15 cellular contexts compared by ENCODE assay signal in the genomic region with DNA sequence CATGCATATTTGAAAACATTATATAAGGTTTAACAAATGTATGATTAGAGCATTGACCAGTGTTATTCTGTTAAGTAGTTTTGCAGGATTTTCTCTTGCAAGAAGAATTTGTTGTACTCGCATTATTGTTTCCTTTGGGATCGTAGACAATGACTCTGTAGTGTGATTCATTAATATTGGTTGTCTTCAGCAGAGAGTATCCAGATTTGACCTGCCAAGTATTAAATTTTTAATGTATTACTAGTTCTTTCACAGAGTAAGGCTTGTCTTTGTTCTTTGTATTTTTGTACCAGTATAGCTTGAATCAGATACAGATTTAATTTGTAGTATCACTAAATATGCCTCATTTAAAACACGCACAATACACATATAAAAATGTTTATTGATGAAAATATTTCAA.
A peak's percentile ranks its signal among the peaks of the same experiment; 100 is the strongest.
DNase-seq lines count a peak whose midpoint lies in the region; ATAC-seq, FAIRE-seq and TF ChIP-seq lines count a peak whose summit lies in the region.
"Had no signal": no experiment of that assay in that cellular context is flagged by ENCODE, and none has a peak within 500 bp of the region (broad histone marks: within the 10 kb centered on the region; RNA-seq: fewer than 3 reads in every experiment).

No MANE protein-coding gene starts in this region.

- no peaks in the 10 kb centered on the region for H4K20me1 ChIP-seq in neural cell (ENCODE audit: insufficient read depth)

- no peak overlapping the region for H2AFZ ChIP-seq in neural cell (ENCODE audit: low read depth, low read length)
- H2AFZ ChIP-seq: GM23338 had no signal

- peak overlapping the region; percentile 5 for H3K4me2 ChIP-seq in neural cell (ENCODE audit: low read length)
- H3K4me2 ChIP-seq: GM23338 had no signal

- peaks cover 97% of the 10 kb centered on the region for H3K79me2 ChIP-seq in neural cell (replicated peaks; ENCODE audit: insufficient read depth, low read length)

- H3K4me3 ChIP-seq in epithelial cell of esophagus (ENCODE audit: low read length) (no peak overlapping the region), neural cell (ENCODE audit: low read length) (no peak overlapping the region), small intestine (ENCODE audit: low read depth in 1 of 2, low read length in 2 of 2) (no peak overlapping the region)
- H3K4me3 ChIP-seq: GM23338, Peyer's patch had no signal

- H3K27me3 ChIP-seq in neural cell (ENCODE audit: insufficient read depth, low read depth, low read length) (no peaks in the 10 kb centered on the region), small intestine (ENCODE audit: control insufficient read depth in 2 of 2, insufficient read depth in 2 of 2, low read length in 2 of 2) (no peaks in the 10 kb centered on the region)
- H3K27me3 ChIP-seq: Peyer's patch had no signal

- FAIRE-seq in small intestine (lab: Jason Lieb, UNC), result no peak

- peaks cover 4% of the 10 kb centered on the region for H3F3A ChIP-seq in neural cell (ENCODE audit: insufficient read depth, low read length, poor library complexity, severe bottlenecking)

- no peaks in the 10 kb centered on the region for H3K9me2 ChIP-seq in neural cell (ENCODE audit: insufficient read depth, low read length)

- no peaks in the 10 kb centered on the region for H3K36me3 ChIP-seq in neural cell (ENCODE audit: insufficient read depth, low read length)
- no peaks in the 10 kb centered on the region for H3K36me3 ChIP-seq in small intestine (ENCODE audit: control insufficient read depth in 2 of 2, insufficient read depth in 2 of 2, low read length in 2 of 2)
- H3K36me3 ChIP-seq: Peyer's patch had no signal

- WGBS in small intestine, 3 donors, result 83 to 95% (median 90%) methylated on average over 3 of the region's 3 CpGs

- TF ChIP-seq CTCF in epithelial cell of esophagus (IDR thresholded peaks at IDR 0.05; ENCODE audit: insufficient read depth, low read depth, low read length, missing control alignments) (no peak), neural cell (IDR thresholded peaks at IDR 0.05; ENCODE audit: poor library complexity, severe bottlenecking) (no peak)

- H3K9ac ChIP-seq in neural cell (ENCODE audit: low read length), result no peak overlapping the region

- no peak for TF ChIP-seq RAD21 in neural cell (conservative IDR thresholded peaks at IDR 0.05)

- peak; percentile 17 for DNase-seq in AG20443 (ENCODE audit: low spot score)
- peak; percentile 27 for DNase-seq in LHCN-M2 (ENCODE audit: low read depth)
- peak; percentile 37 for DNase-seq in epithelial cell of esophagus (ENCODE audit: low read depth)
- no peak for DNase-seq in cerebellar cortex (ENCODE audit: low spot score)
- no peak for DNase-seq in small intestine
- no peak for DNase-seq in RPMI8226
- DNase-seq: AML-193, COR-L47, NCI-H2029, NCI-H510A, Peyer's patch, SHP77 treated with DMSO at 0.1 percent for 48 hours had no signal

- no peaks in the 10 kb centered on the region for H3K9me3 ChIP-seq in neural cell (ENCODE audit: low read length)
- H3K9me3 ChIP-seq in small intestine (ENCODE audit: control insufficient read depth, low read depth), result no peaks in the 10 kb centered on the region
- H3K9me3 ChIP-seq: Peyer's patch had no signal

- ATAC-seq in GM21526 (IDR thresholded peaks at IDR 0.05; ENCODE audit: low FRiP score, unreplicated experiment), result no peak
- ATAC-seq: GM23338 had no signal

- no peaks in the 10 kb centered on the region for H3K4me1 ChIP-seq in small intestine (ENCODE audit: control insufficient read depth in 2 of 2, insufficient read depth in 1 of 2, low read depth in 1 of 2, low read length in 1 of 2)

- no peak for TF ChIP-seq EP300 in neural cell (conservative IDR thresholded peaks at IDR 0.05; ENCODE audit: poor library complexity, severe bottlenecking)

- H3K27ac ChIP-seq in neural cell (ENCODE audit: low read length), result no peak overlapping the region
- no peak overlapping the region for H3K27ac ChIP-seq in small intestine (ENCODE audit: low read depth in 1 of 2, low read length in 1 of 2)
- H3K27ac ChIP-seq: Peyer's patch had no signal

TF ChIP-seq in neural cell, 6 proteins besides CTCF, POLR2A, EP300 and RAD21:
- TF ChIP-seq, protein P1, sequence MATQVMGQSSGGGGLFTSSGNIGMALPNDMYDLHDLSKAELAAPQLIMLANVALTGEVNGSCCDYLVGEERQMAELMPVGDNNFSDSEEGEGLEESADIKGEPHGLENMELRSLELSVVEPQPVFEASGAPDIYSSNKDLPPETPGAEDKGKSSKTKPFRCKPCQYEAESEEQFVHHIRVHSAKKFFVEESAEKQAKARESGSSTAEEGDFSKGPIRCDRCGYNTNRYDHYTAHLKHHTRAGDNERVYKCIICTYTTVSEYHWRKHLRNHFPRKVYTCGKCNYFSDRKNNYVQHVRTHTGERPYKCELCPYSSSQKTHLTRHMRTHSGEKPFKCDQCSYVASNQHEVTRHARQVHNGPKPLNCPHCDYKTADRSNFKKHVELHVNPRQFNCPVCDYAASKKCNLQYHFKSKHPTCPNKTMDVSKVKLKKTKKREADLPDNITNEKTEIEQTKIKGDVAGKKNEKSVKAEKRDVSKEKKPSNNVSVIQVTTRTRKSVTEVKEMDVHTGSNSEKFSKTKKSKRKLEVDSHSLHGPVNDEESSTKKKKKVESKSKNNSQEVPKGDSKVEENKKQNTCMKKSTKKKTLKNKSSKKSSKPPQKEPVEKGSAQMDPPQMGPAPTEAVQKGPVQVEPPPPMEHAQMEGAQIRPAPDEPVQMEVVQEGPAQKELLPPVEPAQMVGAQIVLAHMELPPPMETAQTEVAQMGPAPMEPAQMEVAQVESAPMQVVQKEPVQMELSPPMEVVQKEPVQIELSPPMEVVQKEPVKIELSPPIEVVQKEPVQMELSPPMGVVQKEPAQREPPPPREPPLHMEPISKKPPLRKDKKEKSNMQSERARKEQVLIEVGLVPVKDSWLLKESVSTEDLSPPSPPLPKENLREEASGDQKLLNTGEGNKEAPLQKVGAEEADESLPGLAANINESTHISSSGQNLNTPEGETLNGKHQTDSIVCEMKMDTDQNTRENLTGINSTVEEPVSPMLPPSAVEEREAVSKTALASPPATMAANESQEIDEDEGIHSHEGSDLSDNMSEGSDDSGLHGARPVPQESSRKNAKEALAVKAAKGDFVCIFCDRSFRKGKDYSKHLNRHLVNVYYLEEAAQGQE (IDR thresholded peaks at IDR 0.05; ENCODE audit: borderline replicate concordance), result no peak
- no peak for TF ChIP-seq MXI1 (conservative IDR thresholded peaks at IDR 0.05; ENCODE audit: poor library complexity, severe bottlenecking)

Comparison
In these comparisons a context has a peak if more than half of its experiments do, and no peak if none do; other contexts are left out.
1. DNase-seq: peak in AG20443 (single experiment), LHCN-M2 (single experiment) and epithelial cell of esophagus (single experiment); none in cerebellar cortex (single experiment), small intestine (single experiment) and RPMI8226 (single experiment).